ENCODE assay signal across 27 cellular contexts in genomic region chr1:147162093-147162492, GRCh38. TPM values are rescaled to one million over a fixed set of nuclear protein-coding genes. Genes with fewer than 3 reads are reported as not detected.
DNase-seq lines count a peak whose midpoint lies in the region; ATAC-seq, FAIRE-seq and TF ChIP-seq lines count a peak whose summit lies in the region.
"Had no signal": no experiment of that assay in that cellular context is flagged by ENCODE, and none has a peak within 500 bp of the region (broad histone marks: within the 10 kb centered on the region; RNA-seq: fewer than 3 reads in every experiment).

No MANE protein-coding gene starts in this region.

- TF ChIP-seq CTCF in MCF 10A (IDR thresholded peaks at IDR 0.05; ENCODE audit: unreplicated experiment) (no peak), breast epithelium (IDR thresholded peaks at IDR 0.05) (no peak), foreskin keratinocyte (conservative IDR thresholded peaks at IDR 0.05) (no peak)

- BruUV-seq in MCF 10A (replicated peaks; lab: Mats Ljungman, UMichigan), result no TSS peak

- H3K4me1 Mint-ChIP-seq in MCF 10A (ENCODE audit: insufficient read depth, unreplicated experiment), result peaks cover 25% of the 10 kb centered on the region
- H3K4me1 Mint-ChIP-seq in T-helper 17 cell, result peaks cover 2% of the 10 kb centered on the region
- H3K4me1 Mint-ChIP-seq: CD14-positive monocyte, IgD-negative memory B cell had no signal

- H3K27ac ChIP-seq in breast epithelium (no peak overlapping the region), foreskin keratinocyte (peak overlapping the region; percentile 21), small intestine (ENCODE audit: low read depth in 1 of 2, low read length in 1 of 2) (no peak overlapping the region)
- H3K27ac ChIP-seq: KMS-11, PC-9 had no signal

- POLR2A ChIA-PET in MCF 10A (lab: Yijun Ruan, JAX), result interaction anchor here (1.1 to 3.4 kb wide), 6 partner anchors 9 to 81 kb away, joined by 3 to 26 read pairs (median 6); partner anchors contain the start of gene PRKAB2

- H3K9me3 Mint-ChIP-seq in MCF 10A (ENCODE audit: unreplicated experiment), result no peaks in the 10 kb centered on the region
- H3K9me3 Mint-ChIP-seq: CD14-positive monocyte, IgD-negative memory B cell had no signal

- FAIRE-seq in small intestine (lab: Jason Lieb, UNC), result no peak

- H3K4me3 Mint-ChIP-seq in MCF 10A (ENCODE audit: unreplicated experiment) (no peak overlapping the region), T-helper 17 cell (peak overlapping the region; percentile 21)
- H3K4me3 Mint-ChIP-seq: CD14-positive monocyte, IgD-negative memory B cell had no signal

- intact Hi-C loops in MCF 10A (cut with micrococcal nuclease), result no loop called here
- intact Hi-C loops in breast epithelium (cut with DNase I; ENCODE audit: low total_unique reads), result no loop called here

- DNase-seq in MCF 10A (ENCODE audit: unreplicated experiment) (peak; percentile 23), breast epithelium (ENCODE audit: low spot score in 2 of 2) (no peak), T-helper 17 cell (no peak), foreskin keratinocyte (peak; percentile 42 to 74), small intestine (no peak), NCI-H1694 (lab: John Stamatoyannopoulos, UW) (no peak)
- DNase-seq: 8988T; ACHN; BE2C; Calu3; DMS79 treated with DMSO at 0.1 percent for 48 hours; H7; NCI-H1048; NCI-H1436 treated with DMSO at 0.1 percent for 48 hours; NCI-H1930; NCI-H2107; NCI-H446 treated with DMSO at 0.1 percent for 48 hours; NCI-H526; NCI-H82; NK-92 treated with Interleukin-12 subunit alpha and Interleukin-12 subunit beta, amount 100 ng/mL, for 24 hours; PC-9; SHP77 treated with DMSO at 0.1 percent for 48 hours had no signal

- H3K4me3 ChIP-seq in breast epithelium (no peak overlapping the region), small intestine (ENCODE audit: low read depth in 1 of 2, low read length in 2 of 2) (no peak overlapping the region)
- H3K4me3 ChIP-seq: PC-9 had no signal

- H3K4me1 ChIP-seq in breast epithelium (no peaks in the 10 kb centered on the region), foreskin keratinocyte (peaks cover 36% of the 10 kb centered on the region), small intestine (ENCODE audit: control insufficient read depth in 2 of 2, insufficient read depth in 1 of 2, low read depth in 1 of 2, low read length in 1 of 2) (peaks cover 0 to 4% of the 10 kb centered on the region in 2 donors)
- H3K4me1 ChIP-seq: BE2C had no signal

- peaks cover 9% of the 10 kb centered on the region for H3K36me3 ChIP-seq in breast epithelium
- peaks cover 8 to 24% of the 10 kb centered on the region in 2 donors for H3K36me3 ChIP-seq in small intestine (ENCODE audit: control insufficient read depth in 2 of 2, insufficient read depth in 2 of 2, low read length in 2 of 2)

- H3K27me3 ChIP-seq in breast epithelium (no peaks in the 10 kb centered on the region), foreskin keratinocyte (no peaks in the 10 kb centered on the region), small intestine (ENCODE audit: control insufficient read depth in 2 of 2, insufficient read depth in 2 of 2, low read length in 2 of 2) (no peaks in the 10 kb centered on the region)
- H3K27me3 ChIP-seq: BE2C had no signal

- TF ChIP-seq POLR2A in breast epithelium (IDR thresholded peaks at IDR 0.05), result no peak

- H3K9me3 ChIP-seq in breast epithelium, result no peaks in the 10 kb centered on the region
- no peaks in the 10 kb centered on the region for H3K9me3 ChIP-seq in T-helper 17 cell (ENCODE audit: control insufficient read depth, low read length, poor library complexity, severe bottlenecking)
- no peaks in the 10 kb centered on the region for H3K9me3 ChIP-seq in small intestine (ENCODE audit: control insufficient read depth, low read depth)
- H3K9me3 ChIP-seq: BE2C had no signal

- no peak for ATAC-seq in T-helper 17 cell
- ATAC-seq in foreskin keratinocyte, result peak; percentile 91
- ATAC-seq in HG02763 (IDR thresholded peaks at IDR 0.05; ENCODE audit: unreplicated experiment), result no peak
- ATAC-seq in GM21515 (IDR thresholded peaks at IDR 0.05; ENCODE audit: unreplicated experiment), result no peak

- peaks cover 97% of the 10 kb centered on the region for H3K36me3 Mint-ChIP-seq in MCF 10A (ENCODE audit: insufficient read depth, unreplicated experiment)
- H3K36me3 Mint-ChIP-seq in T-helper 17 cell (ENCODE audit: low read depth), result peaks cover 12% of the 10 kb centered on the region

- H3K27me3 Mint-ChIP-seq in MCF 10A (ENCODE audit: insufficient read depth, unreplicated experiment), result no peaks in the 10 kb centered on the region
- H3K27me3 Mint-ChIP-seq in T-helper 17 cell, result no peaks in the 10 kb centered on the region
- H3K27me3 Mint-ChIP-seq: IgD-negative memory B cell had no signal

- CTCF ChIA-PET in MCF 10A (lab: Yijun Ruan, JAX), result interaction anchor here (0.7 to 2.8 kb wide), 6 partner anchors 9 to 81 kb away, joined by 3 to 11 read pairs (median 8); partner anchors contain the start of gene CHD1L

- H3K27ac Mint-ChIP-seq in MCF 10A (ENCODE audit: low read depth, unreplicated experiment) (peak overlapping the region; percentile 83), T-helper 17 cell (no peak overlapping the region)
- H3K27ac Mint-ChIP-seq: CD14-positive monocyte, IgD-negative memory B cell had no signal

RNA-seq across cellular contexts. Expression of gene PRKAB2, which starts 10.2 kb away (rescaled TPM):
- 35.1 and 47.6 TPM in 2 replicates for total RNA-seq in MCF 10A (2022)
- 10 to 100 TPM; 14.1 to 16.8 (median 14.1) TPM for total RNA-seq in breast epithelium
- 10 to 100 TPM in 1 of 2 donors, 1 to 10 TPM in 1; 6.0 to 13.4 TPM for total RNA-seq in T-helper 17 cell
- 18.5 and 23.9 TPM in 2 replicates for total RNA-seq in foreskin keratinocyte
- polyA plus RNA-seq in foreskin keratinocyte, result 5.9 and 6.4 TPM in 2 replicates
- polyA plus RNA-seq in small intestine, result 10 to 100 TPM in 2 of 3 donors, 1 to 10 TPM in 1; 8.1 to 44.1 (median 20.8) TPM

Comparison
In these comparisons a context has a peak if more than half of its experiments do, and no peak if none do; other contexts are left out.
1. DNase-seq: peak in MCF 10A (single experiment) and foreskin keratinocyte (2 of 2); none in breast epithelium (0 of 2), T-helper 17 cell (0 of 3), small intestine (single experiment) and NCI-H1694 (single experiment).